24 cellular contexts compared by ENCODE assay signal in genomic region chr7:27459021-27459728, GRCh38.
DNase-seq lines count a peak whose midpoint lies in the region; ATAC-seq and TF ChIP-seq lines count a peak whose summit lies in the region.
"Had no signal": no experiment of that assay in that cellular context is flagged by ENCODE, and none has a peak within 500 bp of the region (broad histone marks: within the 10 kb centered on the region; RNA-seq: fewer than 3 reads in every experiment).

No MANE protein-coding gene starts in this region.

- H3K4me3 Mint-ChIP-seq in glutamatergic neuron (ENCODE audit: unreplicated experiment) = no peak overlapping the region
- H3K4me3 Mint-ChIP-seq: activated naive CD4-positive, alpha-beta T cell treated with anti-CD3 and anti-CD28 coated beads for 36 hours; central memory CD8-positive, alpha-beta T cell; mesothelial cell of epicardium; natural killer cell had no signal

- no peaks in the 10 kb centered on the region for H3K36me3 Mint-ChIP-seq in glutamatergic neuron (ENCODE audit: unreplicated experiment)
- H3K36me3 Mint-ChIP-seq: CD4-positive, alpha-beta memory T cell; mesothelial cell of epicardium; natural killer cell had no signal

- peaks cover 8% of the 10 kb centered on the region for H3K9me3 Mint-ChIP-seq in glutamatergic neuron (ENCODE audit: unreplicated experiment)
- H3K9me3 Mint-ChIP-seq: activated naive CD4-positive, alpha-beta T cell treated with anti-CD3 and anti-CD28 coated beads for 36 hours; CD4-positive, alpha-beta memory T cell; central memory CD8-positive, alpha-beta T cell; mesothelial cell of epicardium; natural killer cell had no signal

- H3K27ac Mint-ChIP-seq in glutamatergic neuron (ENCODE audit: unreplicated experiment) = peak overlapping the region; percentile 36
- H3K27ac Mint-ChIP-seq: activated naive CD4-positive, alpha-beta T cell treated with anti-CD3 and anti-CD28 coated beads for 36 hours; CD4-positive, alpha-beta memory T cell; mesothelial cell of epicardium; natural killer cell had no signal

- no peak for TF ChIP-seq CTCF in glutamatergic neuron (IDR thresholded peaks at IDR 0.05; ENCODE audit: partially characterized antibody, unreplicated experiment)

- ATAC-seq in HG02981 (IDR thresholded peaks at IDR 0.05; ENCODE audit: unreplicated experiment) (no peak), HG03342 (IDR thresholded peaks at IDR 0.05; ENCODE audit: unreplicated experiment) (no peak)
- ATAC-seq: left colon, natural killer cell had no signal

- H3K4me1 Mint-ChIP-seq in glutamatergic neuron (ENCODE audit: low read depth, unreplicated experiment) = peaks cover 16% of the 10 kb centered on the region
- H3K4me1 Mint-ChIP-seq: CD4-positive, alpha-beta memory T cell; central memory CD8-positive, alpha-beta T cell; natural killer cell had no signal

- no peak overlapping the region for H3K4me3 ChIP-seq in skeletal muscle cell (ENCODE audit: low read depth, low read length)
- H3K4me3 ChIP-seq: ovary, Peyer's patch had no signal

- H3K27me3 Mint-ChIP-seq in glutamatergic neuron (ENCODE audit: unreplicated experiment) = peaks cover 4% of the 10 kb centered on the region

- DNase-seq in EL = peak; percentile 31
- DNase-seq in NCI-H460 (ENCODE audit: extremely low read depth, low read depth) = peak; percentile 68
- DNase-seq in glutamatergic neuron = no peak
- DNase-seq in skeletal muscle cell (ENCODE audit: low read depth) = peak; percentile 29
- no peak for DNase-seq in mesenteric fat pad (ENCODE audit: low spot score)
- DNase-seq in DMS153 treated with DMSO at 0.1 percent for 48 hours (lab: John Stamatoyannopoulos, UW; ENCODE audit: unreplicated experiment) = no peak
- DNase-seq: activated CD4-positive, alpha-beta T cell treated with anti-CD3 and anti-CD28 coated beads for 48 hours; activated naive CD4-positive, alpha-beta T cell treated with anti-CD3 and anti-CD28 coated beads for 36 hours; activated T-cell treated with anti-CD3 and anti-CD28 coated beads, Interleukin-2, amount 50 U/mL, for 48 hours; aorta; CD4-positive, alpha-beta memory T cell; DMS53; left colon; natural killer cell; NCI-H1105; NCI-H2029; NCI-H446 treated with DMSO at 0.1 percent for 48 hours; ovary; Peyer's patch; substantia nigra had no signal

Comparison
In these comparisons a context has a peak if more than half of its experiments do, and no peak if none do; other contexts are left out.
1. DNase-seq: peak in EL (single experiment), NCI-H460 (single experiment) and skeletal muscle cell (single experiment); none in glutamatergic neuron (single experiment), mesenteric fat pad (single experiment) and DMS153 treated with DMSO at 0.1 percent for 48 hours (single experiment).